Comparison of ENCODE assay signal across 1 cellular context in the genomic region with DNA sequence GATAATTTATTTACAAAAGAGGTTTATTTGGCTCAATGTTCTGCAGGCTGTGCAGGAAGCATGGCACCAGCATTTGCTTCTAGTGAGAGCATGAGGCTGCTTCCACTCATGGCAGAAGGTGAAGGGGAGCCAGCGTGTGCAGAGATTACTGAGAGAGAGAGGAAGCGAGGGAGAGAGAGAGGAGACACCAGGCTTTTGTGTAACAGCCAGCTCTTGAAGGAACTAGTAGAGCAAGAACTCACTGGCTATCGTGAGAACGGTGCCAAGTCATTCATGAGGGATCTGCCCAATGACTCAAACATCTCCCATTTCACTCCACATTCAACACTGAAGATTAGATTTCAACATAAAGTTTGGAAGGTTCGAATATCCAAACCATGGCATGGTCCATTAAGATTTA.
TF ChIP-seq lines count a peak whose summit lies in the region.

No MANE protein-coding gene starts in this region.

TF ChIP-seq in Ishikawa, 13 proteins besides CTCF, POLR2A, EP300 and RAD21 (continued from another document):
- no peak for TF ChIP-seq REST (IDR thresholded peaks at IDR 0.05; ENCODE audit: low read depth)
- no peak for TF ChIP-seq TEAD4 (IDR thresholded peaks at IDR 0.05)
